ENCODE assay signal across 15 cellular contexts in genomic region chr17:4518901-4519300, GRCh38. TPM values are rescaled to one million over a fixed set of nuclear protein-coding genes. Genes with fewer than 3 reads are reported as not detected.
DNase-seq lines count a peak whose midpoint lies in the region; TF ChIP-seq lines count a peak whose summit lies in the region.
"Had no signal": no experiment of that assay in that cellular context is flagged by ENCODE, and none has a peak within 500 bp of the region (broad histone marks: within the 10 kb centered on the region; RNA-seq: fewer than 3 reads in every experiment).

No MANE protein-coding gene starts in this region.

- H3K27me3 Mint-ChIP-seq in Caco-2 (ENCODE audit: insufficient read depth, unreplicated experiment) = no peaks in the 10 kb centered on the region

- H3K27ac ChIP-seq in Peyer's patch (peak overlapping the region; percentile 12 to 68 (median 50)), esophagus (ENCODE audit: low read depth in 2 of 2, low read length in 1 of 2) (peak overlapping the region; percentile 66 to 72), muscle layer of duodenum (ENCODE audit: low read length) (peak overlapping the region; percentile 31), thyroid gland (peak overlapping the region; percentile 61 to 82 (median 68))

- no peaks in the 10 kb centered on the region for H3K9me3 Mint-ChIP-seq in Caco-2 (ENCODE audit: unreplicated experiment)
- H3K9me3 Mint-ChIP-seq: nephron progenitor cell had no signal

- intact Hi-C loops in thyroid gland (cut with DNase I) = no loop called here
- intact Hi-C loops in Caco-2 (cut with micrococcal nuclease; ENCODE audit: unreplicated experiment) = loop anchor here (10.0 kb wide), 1 partner anchor 64 kb away; no protein-coding TSS in a partner anchor

- no peaks in the 10 kb centered on the region for H3K27me3 ChIP-seq in Peyer's patch
- H3K27me3 ChIP-seq in esophagus (ENCODE audit: control insufficient read depth in 1 of 2, insufficient read depth in 2 of 2, low read length in 2 of 2) = no peaks in the 10 kb centered on the region
- no peaks in the 10 kb centered on the region for H3K27me3 ChIP-seq in muscle layer of duodenum (ENCODE audit: low read depth, low read length)
- H3K27me3 ChIP-seq in thyroid gland = no peaks in the 10 kb centered on the region
- H3K27me3 ChIP-seq in Caco-2 (replicated peaks; ENCODE audit: control insufficient read depth, insufficient read depth, low read length) = no peaks in the 10 kb centered on the region

- H3K9me3 ChIP-seq in Peyer's patch (no peaks in the 10 kb centered on the region), esophagus (ENCODE audit: control insufficient read depth in 2 of 2, insufficient read depth in 1 of 2, low read depth in 1 of 2, low read length in 1 of 2) (no peaks in the 10 kb centered on the region), muscle layer of duodenum (ENCODE audit: control insufficient read depth in 1 of 2, low read length in 2 of 2) (no peaks in the 10 kb centered on the region), thyroid gland (no peaks in the 10 kb centered on the region), Caco-2 (no peaks in the 10 kb centered on the region)

- TF ChIP-seq CTCF in Peyer's patch (IDR thresholded peaks at IDR 0.05) (no peak), thyroid gland (IDR thresholded peaks at IDR 0.05) (no peak), Caco-2 (IDR thresholded peaks at IDR 0.05; ENCODE audit: insufficient read depth in 1 of 2, low read depth in 1 of 2, low read length in 1 of 2, severe bottlenecking in 1 of 2, unreplicated experiment in 1 of 2) (no peak)

- POLR2A ChIA-PET in Caco-2 (lab: Charles Lee) = no interaction called here

- no peak for TF ChIP-seq POLR2A in Peyer's patch (IDR thresholded peaks at IDR 0.05)
- no peak for TF ChIP-seq POLR2A in thyroid gland (IDR thresholded peaks at IDR 0.05)

- H3K4me1 ChIP-seq in Peyer's patch (peaks cover 3 to 6% (median 4%) of the 10 kb centered on the region in 4 donors), esophagus (ENCODE audit: control insufficient read depth in 2 of 2, insufficient read depth in 2 of 2, low read length in 1 of 2) (peaks cover 0 to 27% of the 10 kb centered on the region in 2 donors), muscle layer of duodenum (ENCODE audit: control insufficient read depth in 1 of 2, insufficient read depth in 2 of 2, low read length in 2 of 2) (peaks cover 3 to 4% of the 10 kb centered on the region in 2 donors), thyroid gland (peaks cover 43 to 66% of the 10 kb centered on the region in 2 donors), Caco-2 (peaks cover 17% of the 10 kb centered on the region)

- WGBS in esophagus, 2 donors = 82 to 86% methylated on average over 10 of the region's 10 CpGs
- WGBS in thyroid gland, 2 donors = 78 to 82% methylated on average over 2 to 4 of the region's 10 CpGs

- H3K36me3 ChIP-seq in Peyer's patch (no peaks in the 10 kb centered on the region), esophagus (ENCODE audit: control insufficient read depth in 2 of 2, insufficient read depth in 2 of 2, low read length in 1 of 2) (no peaks in the 10 kb centered on the region), muscle layer of duodenum (ENCODE audit: control insufficient read depth in 1 of 2, insufficient read depth in 2 of 2, low read length in 2 of 2) (no peaks in the 10 kb centered on the region), thyroid gland (no peaks in the 10 kb centered on the region), Caco-2 (ENCODE audit: control insufficient read depth, insufficient read depth, low read length) (no peaks in the 10 kb centered on the region)

- no peak overlapping the region for H3K27ac Mint-ChIP-seq in Caco-2 (ENCODE audit: unreplicated experiment)
- H3K27ac Mint-ChIP-seq: nephron progenitor cell had no signal

- peaks cover 15% of the 10 kb centered on the region for H3K4me1 Mint-ChIP-seq in Caco-2 (ENCODE audit: low read depth, unreplicated experiment)

- DNase-seq in Peyer's patch (no peak), thyroid gland (no peak), D341Med (ENCODE audit: low spot score) (no peak), NCI-H1436 (lab: John Stamatoyannopoulos, UW) (no peak), NCI-H2107 treated with DMSO at 0.1 percent for 48 hours (lab: John Stamatoyannopoulos, UW; ENCODE audit: unreplicated experiment) (no peak), Caco-2 (no peak)
- DNase-seq: activated naive CD4-positive, alpha-beta T cell treated with anti-CD3 and anti-CD28 coated beads, Interleukin-2, amount 50 U/mL, for 16 hours; cerebellar nuclear complex; IMR-90; NCI-H1436 treated with DMSO at 0.1 percent for 48 hours; NCI-H748 treated with DMSO at 0.1 percent for 48 hours; nephron progenitor cell; stimulated activated CD4-positive, alpha-beta T cell treated with anti-CD3 and anti-CD28 coated beads, Interleukin-15, amount 100 ng/mL, for 24 hours had no signal

- CTCF ChIA-PET in Caco-2 (lab: Charles Lee) = no interaction called here

- H3K4me3 ChIP-seq in Peyer's patch (no peak overlapping the region), esophagus (ENCODE audit: low read depth in 1 of 2, low read length in 2 of 2) (no peak overlapping the region), muscle layer of duodenum (ENCODE audit: low read depth in 1 of 2, low read length in 2 of 2) (no peak overlapping the region), thyroid gland (replicated peaks in 1 of 3) (no peak overlapping the region), Caco-2 (ENCODE audit: low read depth, low read length) (no peak overlapping the region)

- peaks cover 10% of the 10 kb centered on the region for H3K36me3 Mint-ChIP-seq in Caco-2 (ENCODE audit: insufficient read depth, unreplicated experiment)

- BruUV-seq in Caco-2 (replicated peaks; lab: Mats Ljungman, UMichigan) = no TSS peak

- H3K4me3 Mint-ChIP-seq in Caco-2 (ENCODE audit: unreplicated experiment) = no peak overlapping the region
- H3K4me3 Mint-ChIP-seq: nephron progenitor cell had no signal

RNA-seq across cellular contexts. Expression of gene SPNS2, which starts 20.2 kb away (rescaled TPM):
- total RNA-seq in Peyer's patch = 10 to 100 TPM; 12.4 to 81.0 (median 31.9) TPM
- polyA plus RNA-seq in esophagus = 100 to 1,000 TPM in 1 of 2 donors, 10 to 100 TPM in 1; 95.3 to 238 TPM
- total RNA-seq in thyroid gland = 10 to 100 TPM in 1 of 4 donors, 1 to 10 TPM in 3; 5.6 to 16.3 (median 8.1) TPM
- total RNA-seq in Caco-2 (2022) = 1.00 TPM in 2 replicates
- polyA plus RNA-seq: IMR-90 had no signal

RNA-seq across cellular contexts. Expression of gene MYBBP1A, which starts 36.3 kb away (rescaled TPM):
- total RNA-seq in Peyer's patch (100 to 1,000 TPM in 2 of 4 donors, 10 to 100 TPM in 2; 27.1 to 244 (median 91.2) TPM), thyroid gland (10 to 100 TPM; 23.5 to 50.2 (median 37.6) TPM), Caco-2 (2022) (44.5 and 47.4 TPM in 2 replicates)
- polyA plus RNA-seq in esophagus = 10 to 100 TPM; 32.6 to 44.8 TPM

RNA-seq across cellular contexts. Expression of gene GGT6, which starts 41.5 kb away (rescaled TPM):
- total RNA-seq in Peyer's patch (100 to 1,000 TPM in 2 of 4 donors, 10 to 100 TPM in 2; 26.4 to 199 (median 119) TPM), thyroid gland (1 to 10 TPM in 1 of 4 donors, under 1 TPM in 1, not detected in 2; 0.56 to 1.3 TPM), Caco-2 (2022) (not detected in 2 replicates)
- polyA plus RNA-seq in esophagus = 10 to 100 TPM; 49.5 to 72.3 TPM
- total RNA-seq: IMR-90 had no signal
- polyA plus RNA-seq: IMR-90 had no signal

Comparison
In these comparisons a context has a peak if more than half of its experiments do, and no peak if none do; other contexts are left out.
1. RNA of gene GGT6, which starts 41.5 kb away (total RNA-seq): 26.4 to 199 TPM in Peyer's patch; 0.56 to 1.3 TPM in thyroid gland and not detected in Caco-2; every median in the first group is over 10 times any median in the second.
2. Peak in every context shown above with its lines, with median percentiles within 50 percentile points of each other: H3K27ac ChIP-seq.